In the genomic region with DNA sequence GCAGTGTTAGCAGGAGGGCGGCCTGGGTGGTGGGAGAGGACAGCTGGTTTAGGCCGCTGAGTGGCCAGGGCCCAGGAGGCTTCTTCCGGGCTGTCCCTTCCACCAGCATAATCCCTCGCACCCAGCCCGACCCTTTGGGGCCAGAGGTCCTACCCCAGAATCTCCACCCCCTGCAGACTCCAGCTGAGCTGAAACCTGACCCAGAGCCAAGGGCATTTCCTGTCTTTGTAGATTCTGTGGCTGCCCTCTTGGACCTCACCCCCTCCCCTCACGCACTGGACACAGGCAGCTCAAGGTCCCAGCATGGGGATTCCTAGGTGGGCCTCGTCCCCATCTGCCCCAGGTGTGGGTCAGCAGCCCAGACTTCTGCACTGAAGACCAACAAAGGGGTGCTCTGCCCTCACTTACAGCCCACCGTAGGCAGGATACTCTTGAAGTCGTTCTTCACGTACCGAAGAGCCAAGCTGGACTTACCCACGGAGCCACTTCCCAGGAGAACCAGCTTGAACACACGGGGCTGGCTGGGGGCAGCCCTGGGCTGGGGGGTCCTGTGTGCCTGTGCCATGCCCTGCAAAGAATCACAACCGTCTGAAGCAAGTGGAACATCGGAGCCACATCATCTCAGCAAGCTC, we compare ENCODE assay signal across 1 cellular context.
A peak's percentile ranks its signal among the peaks of the same experiment; 100 is the strongest.
TF ChIP-seq lines count a peak whose summit lies in the region.

No MANE protein-coding gene starts in this region.

TF ChIP-seq in HepG2, 621 proteins besides CTCF, POLR2A, EP300 and RAD21 (continued from another document and continues in another):
- TF ChIP-seq, protein P1, sequence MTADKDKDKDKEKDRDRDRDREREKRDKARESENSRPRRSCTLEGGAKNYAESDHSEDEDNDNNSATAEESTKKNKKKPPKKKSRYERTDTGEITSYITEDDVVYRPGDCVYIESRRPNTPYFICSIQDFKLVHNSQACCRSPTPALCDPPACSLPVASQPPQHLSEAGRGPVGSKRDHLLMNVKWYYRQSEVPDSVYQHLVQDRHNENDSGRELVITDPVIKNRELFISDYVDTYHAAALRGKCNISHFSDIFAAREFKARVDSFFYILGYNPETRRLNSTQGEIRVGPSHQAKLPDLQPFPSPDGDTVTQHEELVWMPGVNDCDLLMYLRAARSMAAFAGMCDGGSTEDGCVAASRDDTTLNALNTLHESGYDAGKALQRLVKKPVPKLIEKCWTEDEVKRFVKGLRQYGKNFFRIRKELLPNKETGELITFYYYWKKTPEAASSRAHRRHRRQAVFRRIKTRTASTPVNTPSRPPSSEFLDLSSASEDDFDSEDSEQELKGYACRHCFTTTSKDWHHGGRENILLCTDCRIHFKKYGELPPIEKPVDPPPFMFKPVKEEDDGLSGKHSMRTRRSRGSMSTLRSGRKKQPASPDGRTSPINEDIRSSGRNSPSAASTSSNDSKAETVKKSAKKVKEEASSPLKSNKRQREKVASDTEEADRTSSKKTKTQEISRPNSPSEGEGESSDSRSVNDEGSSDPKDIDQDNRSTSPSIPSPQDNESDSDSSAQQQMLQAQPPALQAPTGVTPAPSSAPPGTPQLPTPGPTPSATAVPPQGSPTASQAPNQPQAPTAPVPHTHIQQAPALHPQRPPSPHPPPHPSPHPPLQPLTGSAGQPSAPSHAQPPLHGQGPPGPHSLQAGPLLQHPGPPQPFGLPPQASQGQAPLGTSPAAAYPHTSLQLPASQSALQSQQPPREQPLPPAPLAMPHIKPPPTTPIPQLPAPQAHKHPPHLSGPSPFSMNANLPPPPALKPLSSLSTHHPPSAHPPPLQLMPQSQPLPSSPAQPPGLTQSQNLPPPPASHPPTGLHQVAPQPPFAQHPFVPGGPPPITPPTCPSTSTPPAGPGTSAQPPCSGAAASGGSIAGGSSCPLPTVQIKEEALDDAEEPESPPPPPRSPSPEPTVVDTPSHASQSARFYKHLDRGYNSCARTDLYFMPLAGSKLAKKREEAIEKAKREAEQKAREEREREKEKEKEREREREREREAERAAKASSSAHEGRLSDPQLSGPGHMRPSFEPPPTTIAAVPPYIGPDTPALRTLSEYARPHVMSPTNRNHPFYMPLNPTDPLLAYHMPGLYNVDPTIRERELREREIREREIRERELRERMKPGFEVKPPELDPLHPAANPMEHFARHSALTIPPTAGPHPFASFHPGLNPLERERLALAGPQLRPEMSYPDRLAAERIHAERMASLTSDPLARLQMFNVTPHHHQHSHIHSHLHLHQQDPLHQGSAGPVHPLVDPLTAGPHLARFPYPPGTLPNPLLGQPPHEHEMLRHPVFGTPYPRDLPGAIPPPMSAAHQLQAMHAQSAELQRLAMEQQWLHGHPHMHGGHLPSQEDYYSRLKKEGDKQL (CRISPR knock-in tag; IDR thresholded peaks at IDR 0.05; ENCODE audit: low read depth) = 0 out of 2 replicates have a peak, but pooled peaks have one; percentile 55
- TF ChIP-seq, protein P2, sequence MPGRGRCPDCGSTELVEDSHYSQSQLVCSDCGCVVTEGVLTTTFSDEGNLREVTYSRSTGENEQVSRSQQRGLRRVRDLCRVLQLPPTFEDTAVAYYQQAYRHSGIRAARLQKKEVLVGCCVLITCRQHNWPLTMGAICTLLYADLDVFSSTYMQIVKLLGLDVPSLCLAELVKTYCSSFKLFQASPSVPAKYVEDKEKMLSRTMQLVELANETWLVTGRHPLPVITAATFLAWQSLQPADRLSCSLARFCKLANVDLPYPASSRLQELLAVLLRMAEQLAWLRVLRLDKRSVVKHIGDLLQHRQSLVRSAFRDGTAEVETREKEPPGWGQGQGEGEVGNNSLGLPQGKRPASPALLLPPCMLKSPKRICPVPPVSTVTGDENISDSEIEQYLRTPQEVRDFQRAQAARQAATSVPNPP (CRISPR knock-in tag; IDR thresholded peaks at IDR 0.05) = no peak
- peak; percentile 98 for TF ChIP-seq HNF4G (IDR thresholded peaks at IDR 0.05; ENCODE audit: borderline replicate concordance, low read depth, low read length)
- peak; percentile 99 for TF ChIP-seq HNF4G (CRISPR knock-in tag; IDR thresholded peaks at IDR 0.05; ENCODE audit: borderline replicate concordance, low read depth)
- TF ChIP-seq MEIS2 (CRISPR knock-in tag; IDR thresholded peaks at IDR 0.05) = peak; percentile 91; the same call in 1 of the 2 replicates
- TF ChIP-seq, protein P3, sequence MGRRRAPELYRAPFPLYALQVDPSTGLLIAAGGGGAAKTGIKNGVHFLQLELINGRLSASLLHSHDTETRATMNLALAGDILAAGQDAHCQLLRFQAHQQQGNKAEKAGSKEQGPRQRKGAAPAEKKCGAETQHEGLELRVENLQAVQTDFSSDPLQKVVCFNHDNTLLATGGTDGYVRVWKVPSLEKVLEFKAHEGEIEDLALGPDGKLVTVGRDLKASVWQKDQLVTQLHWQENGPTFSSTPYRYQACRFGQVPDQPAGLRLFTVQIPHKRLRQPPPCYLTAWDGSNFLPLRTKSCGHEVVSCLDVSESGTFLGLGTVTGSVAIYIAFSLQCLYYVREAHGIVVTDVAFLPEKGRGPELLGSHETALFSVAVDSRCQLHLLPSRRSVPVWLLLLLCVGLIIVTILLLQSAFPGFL (CRISPR knock-in tag; IDR thresholded peaks at IDR 0.05) = no peak
- peak; percentile 64 for TF ChIP-seq KDM2A (CRISPR knock-in tag; IDR thresholded peaks at IDR 0.05; ENCODE audit: borderline replicate concordance, low read depth)
- TF ChIP-seq KAT7 (CRISPR knock-in tag; IDR thresholded peaks at IDR 0.05; ENCODE audit: borderline replicate concordance) = peak; percentile 50; the same call in 1 of the 2 replicates
- TF ChIP-seq ZNF550 (CRISPR knock-in tag; IDR thresholded peaks at IDR 0.05; ENCODE audit: borderline replicate concordance) = no peak
- peak; percentile 65; the same call in 1 of the 2 replicates for TF ChIP-seq ZSCAN21 (CRISPR knock-in tag; IDR thresholded peaks at IDR 0.05; ENCODE audit: borderline replicate concordance)
- peak; percentile 75; the same call in 1 of the 2 replicates for TF ChIP-seq ZFP41 (CRISPR knock-in tag; IDR thresholded peaks at IDR 0.05; ENCODE audit: borderline replicate concordance)
- no peak for TF ChIP-seq ZNF724P (CRISPR knock-in tag; IDR thresholded peaks at IDR 0.05; ENCODE audit: borderline replicate concordance)
- TF ChIP-seq ZNF256 (CRISPR knock-in tag; conservative IDR thresholded peaks at IDR 0.05) = no peak
- TF ChIP-seq ZNF468 (CRISPR knock-in tag; IDR thresholded peaks at IDR 0.05) = no peak
- TF ChIP-seq EZH2 (conservative IDR thresholded peaks at IDR 0.05; ENCODE audit: low read depth, low read length) = no peak
- TF ChIP-seq, protein P4, sequence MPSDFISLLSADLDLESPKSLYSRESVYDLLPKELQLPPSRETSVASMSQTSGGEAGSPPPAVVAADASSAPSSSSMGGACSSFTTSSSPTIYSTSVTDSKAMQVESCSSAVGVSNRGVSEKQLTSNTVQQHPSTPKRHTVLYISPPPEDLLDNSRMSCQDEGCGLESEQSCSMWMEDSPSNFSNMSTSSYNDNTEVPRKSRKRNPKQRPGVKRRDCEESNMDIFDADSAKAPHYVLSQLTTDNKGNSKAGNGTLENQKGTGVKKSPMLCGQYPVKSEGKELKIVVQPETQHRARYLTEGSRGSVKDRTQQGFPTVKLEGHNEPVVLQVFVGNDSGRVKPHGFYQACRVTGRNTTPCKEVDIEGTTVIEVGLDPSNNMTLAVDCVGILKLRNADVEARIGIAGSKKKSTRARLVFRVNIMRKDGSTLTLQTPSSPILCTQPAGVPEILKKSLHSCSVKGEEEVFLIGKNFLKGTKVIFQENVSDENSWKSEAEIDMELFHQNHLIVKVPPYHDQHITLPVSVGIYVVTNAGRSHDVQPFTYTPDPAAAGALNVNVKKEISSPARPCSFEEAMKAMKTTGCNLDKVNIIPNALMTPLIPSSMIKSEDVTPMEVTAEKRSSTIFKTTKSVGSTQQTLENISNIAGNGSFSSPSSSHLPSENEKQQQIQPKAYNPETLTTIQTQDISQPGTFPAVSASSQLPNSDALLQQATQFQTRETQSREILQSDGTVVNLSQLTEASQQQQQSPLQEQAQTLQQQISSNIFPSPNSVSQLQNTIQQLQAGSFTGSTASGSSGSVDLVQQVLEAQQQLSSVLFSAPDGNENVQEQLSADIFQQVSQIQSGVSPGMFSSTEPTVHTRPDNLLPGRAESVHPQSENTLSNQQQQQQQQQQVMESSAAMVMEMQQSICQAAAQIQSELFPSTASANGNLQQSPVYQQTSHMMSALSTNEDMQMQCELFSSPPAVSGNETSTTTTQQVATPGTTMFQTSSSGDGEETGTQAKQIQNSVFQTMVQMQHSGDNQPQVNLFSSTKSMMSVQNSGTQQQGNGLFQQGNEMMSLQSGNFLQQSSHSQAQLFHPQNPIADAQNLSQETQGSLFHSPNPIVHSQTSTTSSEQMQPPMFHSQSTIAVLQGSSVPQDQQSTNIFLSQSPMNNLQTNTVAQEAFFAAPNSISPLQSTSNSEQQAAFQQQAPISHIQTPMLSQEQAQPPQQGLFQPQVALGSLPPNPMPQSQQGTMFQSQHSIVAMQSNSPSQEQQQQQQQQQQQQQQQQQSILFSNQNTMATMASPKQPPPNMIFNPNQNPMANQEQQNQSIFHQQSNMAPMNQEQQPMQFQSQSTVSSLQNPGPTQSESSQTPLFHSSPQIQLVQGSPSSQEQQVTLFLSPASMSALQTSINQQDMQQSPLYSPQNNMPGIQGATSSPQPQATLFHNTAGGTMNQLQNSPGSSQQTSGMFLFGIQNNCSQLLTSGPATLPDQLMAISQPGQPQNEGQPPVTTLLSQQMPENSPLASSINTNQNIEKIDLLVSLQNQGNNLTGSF (CRISPR knock-in tag; IDR thresholded peaks at IDR 0.05) = 0 out of 2 replicates have a peak, but pooled peaks have one; percentile 57
- TF ChIP-seq, protein P5, sequence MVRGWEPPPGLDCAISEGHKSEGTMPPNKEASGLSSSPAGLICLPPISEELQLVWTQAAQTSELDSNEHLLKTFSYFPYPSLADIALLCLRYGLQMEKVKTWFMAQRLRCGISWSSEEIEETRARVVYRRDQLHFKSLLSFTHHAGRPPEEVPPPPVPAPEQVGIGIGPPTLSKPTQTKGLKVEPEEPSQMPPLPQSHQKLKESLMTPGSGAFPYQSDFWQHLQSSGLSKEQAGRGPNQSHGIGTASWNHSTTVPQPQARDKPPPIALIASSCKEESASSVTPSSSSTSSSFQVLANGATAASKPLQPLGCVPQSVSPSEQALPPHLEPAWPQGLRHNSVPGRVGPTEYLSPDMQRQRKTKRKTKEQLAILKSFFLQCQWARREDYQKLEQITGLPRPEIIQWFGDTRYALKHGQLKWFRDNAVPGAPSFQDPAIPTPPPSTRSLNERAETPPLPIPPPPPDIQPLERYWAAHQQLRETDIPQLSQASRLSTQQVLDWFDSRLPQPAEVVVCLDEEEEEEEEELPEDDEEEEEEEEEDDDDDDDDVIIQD (CRISPR knock-in tag; IDR thresholded peaks at IDR 0.05; ENCODE audit: low read depth) = peak; percentile 85
- TF ChIP-seq ZNF230 (CRISPR knock-in tag; IDR thresholded peaks at IDR 0.05) = no peak
- TF ChIP-seq, protein P6, sequence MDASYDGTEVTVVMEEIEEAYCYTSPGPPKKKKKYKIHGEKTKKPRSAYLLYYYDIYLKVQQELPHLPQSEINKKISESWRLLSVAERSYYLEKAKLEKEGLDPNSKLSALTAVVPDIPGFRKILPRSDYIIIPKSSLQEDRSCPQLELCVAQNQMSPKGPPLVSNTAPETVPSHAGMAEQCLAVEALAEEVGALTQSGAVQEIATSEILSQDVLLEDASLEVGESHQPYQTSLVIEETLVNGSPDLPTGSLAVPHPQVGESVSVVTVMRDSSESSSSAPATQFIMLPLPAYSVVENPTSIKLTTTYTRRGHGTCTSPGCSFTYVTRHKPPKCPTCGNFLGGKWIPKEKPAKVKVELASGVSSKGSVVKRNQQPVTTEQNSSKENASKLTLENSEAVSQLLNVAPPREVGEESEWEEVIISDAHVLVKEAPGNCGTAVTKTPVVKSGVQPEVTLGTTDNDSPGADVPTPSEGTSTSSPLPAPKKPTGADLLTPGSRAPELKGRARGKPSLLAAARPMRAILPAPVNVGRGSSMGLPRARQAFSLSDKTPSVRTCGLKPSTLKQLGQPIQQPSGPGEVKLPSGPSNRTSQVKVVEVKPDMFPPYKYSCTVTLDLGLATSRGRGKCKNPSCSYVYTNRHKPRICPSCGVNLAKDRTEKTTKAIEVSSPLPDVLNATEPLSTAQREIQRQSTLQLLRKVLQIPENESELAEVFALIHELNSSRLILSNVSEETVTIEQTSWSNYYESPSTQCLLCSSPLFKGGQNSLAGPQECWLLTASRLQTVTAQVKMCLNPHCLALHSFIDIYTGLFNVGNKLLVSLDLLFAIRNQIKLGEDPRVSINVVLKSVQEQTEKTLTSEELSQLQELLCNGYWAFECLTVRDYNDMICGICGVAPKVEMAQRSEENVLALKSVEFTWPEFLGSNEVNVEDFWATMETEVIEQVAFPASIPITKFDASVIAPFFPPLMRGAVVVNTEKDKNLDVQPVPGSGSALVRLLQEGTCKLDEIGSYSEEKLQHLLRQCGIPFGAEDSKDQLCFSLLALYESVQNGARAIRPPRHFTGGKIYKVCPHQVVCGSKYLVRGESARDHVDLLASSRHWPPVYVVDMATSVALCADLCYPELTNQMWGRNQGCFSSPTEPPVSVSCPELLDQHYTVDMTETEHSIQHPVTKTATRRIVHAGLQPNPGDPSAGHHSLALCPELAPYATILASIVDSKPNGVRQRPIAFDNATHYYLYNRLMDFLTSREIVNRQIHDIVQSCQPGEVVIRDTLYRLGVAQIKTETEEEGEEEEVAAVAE (CRISPR knock-in tag; IDR thresholded peaks at IDR 0.05; ENCODE audit: borderline replicate concordance) = no peak
- no peak for TF ChIP-seq ADNP (CRISPR knock-in tag; IDR thresholded peaks at IDR 0.05)
- TF ChIP-seq ZNF563 (CRISPR knock-in tag; IDR thresholded peaks at IDR 0.05) = no peak
- 0 out of 2 replicates have a peak, but pooled peaks have one; percentile 65 for TF ChIP-seq EED (CRISPR knock-in tag; IDR thresholded peaks at IDR 0.05)
- TF ChIP-seq, protein P7, sequence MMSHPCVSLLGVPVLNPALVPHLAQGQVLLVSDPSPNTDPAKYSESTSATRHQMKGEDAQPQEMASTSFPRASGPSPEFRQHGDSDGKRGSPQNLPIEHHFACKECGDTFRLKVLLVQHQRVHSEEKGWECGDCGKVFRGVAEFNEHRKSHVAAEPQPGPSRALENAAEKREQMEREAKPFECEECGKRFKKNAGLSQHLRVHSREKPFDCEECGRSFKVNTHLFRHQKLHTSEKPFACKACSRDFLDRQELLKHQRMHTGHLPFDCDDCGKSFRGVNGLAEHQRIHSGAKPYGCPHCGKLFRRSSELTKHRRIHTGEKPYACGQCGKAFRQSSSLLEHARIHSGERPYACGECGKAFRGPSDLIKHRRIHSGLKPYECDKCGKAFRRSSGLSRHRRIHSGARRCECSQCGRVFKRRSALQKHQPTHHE (CRISPR knock-in tag; IDR thresholded peaks at IDR 0.05; ENCODE audit: borderline replicate concordance) = peak; percentile 94; the same call in 1 of the 2 replicates
- TF ChIP-seq ONECUT2 (CRISPR knock-in tag; IDR thresholded peaks at IDR 0.05) = 0 out of 2 replicates have a peak, but pooled peaks have one; percentile 45
- peak; percentile 99 for TF ChIP-seq MTA1 (CRISPR knock-in tag; IDR thresholded peaks at IDR 0.05; ENCODE audit: borderline replicate concordance)
- TF ChIP-seq HMG20B (CRISPR knock-in tag; conservative IDR thresholded peaks at IDR 0.05) = peak; percentile 77
- peak; percentile 97 for TF ChIP-seq ELF3 (CRISPR knock-in tag; IDR thresholded peaks at IDR 0.05)
- peak; percentile 22; the same call in 1 of the 2 replicates for TF ChIP-seq TAF1 (CRISPR knock-in tag; IDR thresholded peaks at IDR 0.05)
- TF ChIP-seq MTF2 (CRISPR knock-in tag; IDR thresholded peaks at IDR 0.05; ENCODE audit: borderline replicate concordance) = no peak
- TF ChIP-seq MYNN (CRISPR knock-in tag; IDR thresholded peaks at IDR 0.05; ENCODE audit: low read depth) = no peak
- no peak for TF ChIP-seq ZNF616 (CRISPR knock-in tag; IDR thresholded peaks at IDR 0.05; ENCODE audit: low read depth)
- no peak for TF ChIP-seq IKZF1 (IDR thresholded peaks at IDR 0.05)
- TF ChIP-seq ZIK1 (CRISPR knock-in tag; IDR thresholded peaks at IDR 0.05; ENCODE audit: borderline replicate concordance, low read depth) = peak; percentile 74
